In the genomic region with DNA sequence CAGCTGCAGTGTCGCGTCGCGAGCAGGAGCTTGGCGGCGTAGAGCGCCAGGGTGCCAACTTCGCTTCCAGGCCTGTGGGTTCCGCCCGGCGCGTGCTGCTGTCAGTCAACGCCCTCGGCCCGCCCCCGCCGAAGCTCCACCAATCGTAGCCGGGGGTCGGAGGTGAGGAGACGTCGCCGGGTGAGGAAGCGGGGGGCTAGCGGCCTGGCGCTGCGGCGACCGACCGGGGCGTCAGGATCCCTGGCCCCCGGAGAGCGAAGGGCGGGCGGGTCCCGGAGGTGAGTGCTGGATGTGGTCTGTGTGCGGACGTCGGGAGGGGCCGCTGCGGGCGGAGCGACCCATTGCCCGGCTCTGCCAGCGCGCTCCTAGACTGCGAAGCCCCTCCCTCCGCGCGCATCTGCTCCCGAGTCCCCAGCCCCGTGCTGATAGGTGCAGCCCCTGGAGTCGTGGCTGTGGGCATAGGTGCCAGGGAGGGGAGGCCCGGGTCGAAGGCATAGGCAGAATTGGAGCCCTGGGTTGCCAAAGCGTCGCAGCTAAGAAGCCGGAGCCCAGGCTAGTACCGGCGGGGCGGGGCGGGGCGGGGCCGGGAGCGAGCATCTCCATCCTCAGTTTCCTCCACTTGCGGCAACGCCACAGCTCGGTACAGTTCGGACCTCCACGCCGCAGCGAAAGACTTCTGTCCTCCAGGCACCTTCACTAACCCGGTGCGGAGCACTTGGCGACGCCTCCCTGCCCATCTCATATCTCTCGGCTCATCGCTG, we compare ENCODE assay signal across 8 cellular contexts. TPM values are rescaled to one million over a fixed set of nuclear protein-coding genes. Genes with fewer than 3 reads are reported as not detected.
A peak's percentile ranks its signal among the peaks of the same experiment; 100 is the strongest.
DNase-seq lines count a peak whose midpoint lies in the region; ATAC-seq and TF ChIP-seq lines count a peak whose summit lies in the region.

TSS of gene NXPE3 (plus strand) at position 165 of the 761 bp plus-strand sequence. CDS start 6,386 bp downstream, outside the sequence.

- H3K36me3 ChIP-seq in CD4-positive, CD25-positive, alpha-beta regulatory T cell (ENCODE audit: control insufficient read depth, insufficient read depth, low read length): peaks cover 22% of the 10 kb centered on the region
- H3K36me3 ChIP-seq in lower lobe of right lung: peaks cover 17% of the 10 kb centered on the region

- H3K9me3 Mint-ChIP-seq in CD4-positive, CD25-positive, alpha-beta regulatory T cell: no peaks in the 10 kb centered on the region
- H3K9me3 Mint-ChIP-seq in activated CD4-positive, alpha-beta memory T cell treated with anti-CD3 and anti-CD28 coated beads, Interleukin-2, amount 10 ng/mL, durations not matched to agents 7 days and 5 days: no peaks in the 10 kb centered on the region

- peaks cover 20 to 59% (median 40%) of the 10 kb centered on the region in 4 donors for H3K4me1 Mint-ChIP-seq in CD4-positive, CD25-positive, alpha-beta regulatory T cell
- peaks cover 46% of the 10 kb centered on the region for H3K4me1 Mint-ChIP-seq in activated CD4-positive, alpha-beta memory T cell treated with anti-CD3 and anti-CD28 coated beads, Interleukin-2, amount 10 ng/mL, durations not matched to agents 7 days and 5 days

- TF ChIP-seq CTCF in lower lobe of right lung (IDR thresholded peaks at IDR 0.05): no peak

- intact Hi-C loops in lower lobe of right lung (cut with DNase I): no loop called here

- DNase-seq in CD4-positive, CD25-positive, alpha-beta regulatory T cell: peak; percentile 92 to 95 (median 95)
- peak; percentile 87 for DNase-seq in NCI-H774 (lab: John Stamatoyannopoulos, UW)
- DNase-seq in activated CD4-positive, alpha-beta memory T cell treated with anti-CD3 and anti-CD28 coated beads, Interleukin-2, amount 10 ng/mL, durations not matched to agents 7 days and 5 days: peak; percentile 94
- peak; percentile 92 for DNase-seq in ecto neural progenitor cell (ENCODE audit: low spot score)
- DNase-seq in lower lobe of right lung: peak; percentile 94
- peak; percentile 88 to 93 (median 90) for DNase-seq in stimulated activated CD4-positive, alpha-beta T cell treated with anti-CD3 and anti-CD28 coated beads, TNF-alpha, amount 100 ng/mL, for 24 hours (ENCODE audit: low read depth in 3 of 3)

- H3K27me3 Mint-ChIP-seq in CD4-positive, CD25-positive, alpha-beta regulatory T cell: no peaks in the 10 kb centered on the region
- no peaks in the 10 kb centered on the region for H3K27me3 Mint-ChIP-seq in activated CD4-positive, alpha-beta memory T cell treated with anti-CD3 and anti-CD28 coated beads, Interleukin-2, amount 10 ng/mL, durations not matched to agents 7 days and 5 days

- CTCF ChIA-PET in activated CD4-positive, alpha-beta memory T cell treated with anti-CD3 and anti-CD28 coated beads, Interleukin-2, amount 10 ng/mL, durations not matched to agents 7 days and 5 days (lab: Charles Lee): interaction anchor here (0.6 to 2.0 kb wide), 18 partner anchors 9 to 135 kb away, joined by 3 to 14 read pairs (median 3); partner anchors contain the start of genes CEP97 and RPL24

- peak within 1 kb of the TSS; percentile 90 for H3K27ac ChIP-seq in CD4-positive, CD25-positive, alpha-beta regulatory T cell (ENCODE audit: insufficient read depth, low read length, poor library complexity, severe bottlenecking)
- peak within 1 kb of the TSS; percentile 93 for H3K27ac ChIP-seq in lower lobe of right lung

- peak within 1 kb of the TSS; percentile 98 to 99 (median 99) for H3K27ac Mint-ChIP-seq in CD4-positive, CD25-positive, alpha-beta regulatory T cell
- peak within 1 kb of the TSS; percentile 87 for H3K27ac Mint-ChIP-seq in activated CD4-positive, alpha-beta memory T cell treated with anti-CD3 and anti-CD28 coated beads, Interleukin-2, amount 10 ng/mL, durations not matched to agents 7 days and 5 days

- H3K4me3 ChIP-seq in CD4-positive, CD25-positive, alpha-beta regulatory T cell (ENCODE audit: low read depth, low read length): peak within 1 kb of the TSS; percentile 85
- peak within 1 kb of the TSS; percentile 97 for H3K4me3 ChIP-seq in lower lobe of right lung

- peaks cover 11% of the 10 kb centered on the region for H3K36me3 Mint-ChIP-seq in CD4-positive, CD25-positive, alpha-beta regulatory T cell
- peaks cover 15% of the 10 kb centered on the region for H3K36me3 Mint-ChIP-seq in activated CD4-positive, alpha-beta memory T cell treated with anti-CD3 and anti-CD28 coated beads, Interleukin-2, amount 10 ng/mL, durations not matched to agents 7 days and 5 days (ENCODE audit: low read depth)

- POLR2A ChIA-PET in activated CD4-positive, alpha-beta memory T cell treated with anti-CD3 and anti-CD28 coated beads, Interleukin-2, amount 10 ng/mL, durations not matched to agents 7 days and 5 days (lab: Charles Lee): interaction anchor here (0.7 to 1.8 kb wide), 13 partner anchors 10 to 450 kb away, joined by 3 to 26 read pairs (median 6); partner anchors contain the start of genes CEP97, NFKBIZ, RPL24 and ZBTB11

- no peaks in the 10 kb centered on the region for H3K27me3 ChIP-seq in CD4-positive, CD25-positive, alpha-beta regulatory T cell (ENCODE audit: control insufficient read depth, insufficient read depth, low read length)
- H3K27me3 ChIP-seq in lower lobe of right lung (ENCODE audit: low read depth): no peaks in the 10 kb centered on the region

- H3K4me1 ChIP-seq in CD4-positive, CD25-positive, alpha-beta regulatory T cell (ENCODE audit: control insufficient read depth, insufficient read depth, low read length, poor library complexity, severe bottlenecking): peaks cover 37% of the 10 kb centered on the region
- peaks cover 29% of the 10 kb centered on the region for H3K4me1 ChIP-seq in lower lobe of right lung

- H3K9me3 ChIP-seq in CD4-positive, CD25-positive, alpha-beta regulatory T cell (ENCODE audit: control insufficient read depth in 2 of 2, low read length in 2 of 2): no peaks in the 10 kb centered on the region
- no peaks in the 10 kb centered on the region for H3K9me3 ChIP-seq in lower lobe of right lung

- peak within 1 kb of the TSS; percentile 86 to 97 (median 94) for H3K4me3 Mint-ChIP-seq in CD4-positive, CD25-positive, alpha-beta regulatory T cell
- H3K4me3 Mint-ChIP-seq in activated CD4-positive, alpha-beta memory T cell treated with anti-CD3 and anti-CD28 coated beads, Interleukin-2, amount 10 ng/mL, durations not matched to agents 7 days and 5 days: peak within 1 kb of the TSS; percentile 85

- ATAC-seq in CD4-positive, CD25-positive, alpha-beta regulatory T cell (ENCODE audit: low read depth in 2 of 2): peak; percentile 95
- peak; percentile 92 for ATAC-seq in GM19438 (IDR thresholded peaks at IDR 0.05; ENCODE audit: low read depth, unreplicated experiment)
- peak; percentile 93 for ATAC-seq in HG03571 (IDR thresholded peaks at IDR 0.05; ENCODE audit: unreplicated experiment)
- peak; percentile 98 to 100 for ATAC-seq in lower lobe of right lung

RNA-seq across cellular contexts. Expression of gene NXPE3, which starts in this region (rescaled TPM):
- 37.9 TPM for total RNA-seq in CD4-positive, CD25-positive, alpha-beta regulatory T cell
- polyA plus RNA-seq in CD4-positive, CD25-positive, alpha-beta regulatory T cell: 10 to 100 TPM; 38.3 to 43.2 (median 42.4) TPM
- total RNA-seq in activated CD4-positive, alpha-beta memory T cell treated with anti-CD3 and anti-CD28 coated beads, Interleukin-2, amount 10 ng/mL, durations not matched to agents 7 days and 5 days: 10 to 100 TPM; 22.4 to 23.6 TPM
- total RNA-seq in lower lobe of right lung: 22.0 TPM

Comparison
In these comparisons a context has a peak if more than half of its experiments do, and no peak if none do; other contexts are left out.
1. Peak in every context shown above with its lines: DNase-seq, ATAC-seq, H3K4me3 ChIP-seq and H3K27ac ChIP-seq.